Comparison of ENCODE assay signal across 14 cellular contexts in the genomic region with DNA sequence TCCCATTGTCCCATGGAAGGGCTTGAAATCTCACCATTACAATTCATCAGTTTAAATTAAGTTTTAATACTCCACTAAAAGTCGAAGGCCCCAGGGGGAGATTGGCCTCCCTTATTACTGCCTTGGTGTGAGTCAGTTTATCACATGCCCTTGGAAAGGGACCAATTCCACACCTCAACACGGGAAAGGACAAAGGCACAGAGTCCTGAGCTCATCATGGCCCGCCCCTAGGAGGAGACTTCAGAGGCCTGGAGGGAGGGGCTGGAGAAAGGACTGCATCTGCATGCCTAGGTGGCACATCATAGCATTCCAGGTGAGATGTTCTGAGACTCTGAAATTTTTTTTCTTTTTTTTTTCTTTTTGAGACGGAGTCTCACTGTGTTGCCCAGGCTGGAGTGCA. TPM values are rescaled to one million over a fixed set of nuclear protein-coding genes. Genes with fewer than 3 reads are reported as not detected.
DNase-seq lines count a peak whose midpoint lies in the region; ATAC-seq, FAIRE-seq and TF ChIP-seq lines count a peak whose summit lies in the region.
"Had no signal": no experiment of that assay in that cellular context is flagged by ENCODE, and none has a peak within 500 bp of the region (broad histone marks: within the 10 kb centered on the region; RNA-seq: fewer than 3 reads in every experiment).

No MANE protein-coding gene starts in this region.

- no peak overlapping the region for H3K27ac Mint-ChIP-seq in activated T-helper 17 cell treated with anti-CD3 and anti-CD28 coated beads, Interleukin-2, amount 50 U/mL, for 72 hours
- H3K27ac Mint-ChIP-seq: nephron progenitor cell had no signal

- no peak for TF ChIP-seq CTCF in A549 (IDR thresholded peaks at IDR 0.05)

- H4K20me1 ChIP-seq in GM23248 (ENCODE audit: insufficient read depth), result no peaks in the 10 kb centered on the region

- H3K36me3 Mint-ChIP-seq in activated T-helper 17 cell treated with anti-CD3 and anti-CD28 coated beads, Interleukin-2, amount 50 U/mL, for 72 hours (ENCODE audit: low read depth), result peaks cover 22% of the 10 kb centered on the region

- TF ChIP-seq POLR2A in A549 (IDR thresholded peaks at IDR 0.05; ENCODE audit: low read length), result no peak

- TF ChIP-seq RAD21 in A549 (conservative IDR thresholded peaks at IDR 0.05 in 1 of 2, IDR thresholded peaks at IDR 0.05 in 1 of 2), result no peak

- H3K27me3 ChIP-seq in GM23248 (replicated peaks; ENCODE audit: insufficient read depth), result no peaks in the 10 kb centered on the region

- H3K9ac ChIP-seq in GM23248, result no peak overlapping the region

- no peaks in the 10 kb centered on the region for H3K27me3 Mint-ChIP-seq in activated T-helper 17 cell treated with anti-CD3 and anti-CD28 coated beads, Interleukin-2, amount 50 U/mL, for 72 hours

- no peaks in the 10 kb centered on the region for H3K9me3 Mint-ChIP-seq in activated T-helper 17 cell treated with anti-CD3 and anti-CD28 coated beads, Interleukin-2, amount 50 U/mL, for 72 hours
- H3K9me3 Mint-ChIP-seq: nephron progenitor cell had no signal

- TF ChIP-seq EP300 in A549 (IDR thresholded peaks at IDR 0.05), result no peak

- peaks cover 10% of the 10 kb centered on the region for H3K4me1 Mint-ChIP-seq in activated T-helper 17 cell treated with anti-CD3 and anti-CD28 coated beads, Interleukin-2, amount 50 U/mL, for 72 hours

- in situ Hi-C loops in GM23248 (cut with MboI), result no loop called here

- peak; percentile 49 to 51 for DNase-seq in A549 (ENCODE audit: low read depth in 1 of 2, low spot score in 1 of 2)
- peak; percentile 30 for DNase-seq in GM23248
- DNase-seq in RKO (ENCODE audit: low spot score), result peak; percentile 40
- DNase-seq in iPS-NIHi11 (ENCODE audit: low spot score), result peak; percentile 77
- DNase-seq in NCI-H446 treated with DMSO at 0.1 percent for 48 hours (lab: John Stamatoyannopoulos, UW), result no peak
- no peak for DNase-seq in NCI-H2081 treated with DMSO at 0.1 percent for 48 hours (lab: John Stamatoyannopoulos, UW)
- DNase-seq: Kasumi-1; nephron progenitor cell; stimulated activated CD4-positive, alpha-beta T cell treated with anti-CD3 and anti-CD28 coated beads, Interleukin-1b, Interleukin-23, amount 100 ng/mL, for 48 hours had no signal

- no peaks in the 10 kb centered on the region for H3K9me2 ChIP-seq in GM23248 (ENCODE audit: insufficient read depth)

- CTCF ChIA-PET in A549 (lab: Yijun Ruan, JAX), result interaction anchor here (0.9 to 2.4 kb wide), 3 partner anchors 48 to 424 kb away, joined by 3 to 7 read pairs (median 3); a partner anchor contains a TSS

- no peaks in the 10 kb centered on the region for H3K79me2 ChIP-seq in GM23248 (ENCODE audit: insufficient read depth)

- FAIRE-seq in A549 (lab: Jason Lieb, UNC), result no peak
- FAIRE-seq: D721Med had no signal

- 54% methylated on average over 4 of the region's 4 CpGs for WGBS in A549 (ENCODE audit: missing lambda C conversion rate)
- WGBS in GM23248 (ENCODE audit: low coverage in 1 of 2, low lambda C conversion rate in 2 of 2, missing lambda C conversion rate in 2 of 2), 2 experiments, result 72 to 75% methylated on average over 4 of the region's 4 CpGs

- H3K4me3 Mint-ChIP-seq in activated T-helper 17 cell treated with anti-CD3 and anti-CD28 coated beads, Interleukin-2, amount 50 U/mL, for 72 hours, result no peak overlapping the region

- peak; percentile 36 to 74; a peak in 5 of 6 replicates for ATAC-seq in A549
- no peak for ATAC-seq in activated T-helper 17 cell treated with anti-CD3 and anti-CD28 coated beads, Interleukin-2, amount 50 U/mL, for 72 hours (replicated peaks)
- ATAC-seq in HG02973 (IDR thresholded peaks at IDR 0.05; ENCODE audit: unreplicated experiment), result no peak
- ATAC-seq: gastroesophageal sphincter had no signal

- H2AFZ ChIP-seq in GM23248, result no peak overlapping the region

- H3F3A ChIP-seq in GM23248 (ENCODE audit: insufficient read depth), result no peaks in the 10 kb centered on the region; the same call in 1 of the 2 replicates

- H3K4me3 ChIP-seq in A549 (no peak overlapping the region), GM23248 (no peak overlapping the region)
- H3K4me3 ChIP-seq: gastroesophageal sphincter, thoracic aorta had no signal

- POLR2A ChIA-PET in A549 (lab: Yijun Ruan, JAX), result no interaction called here

- no peaks in the 10 kb centered on the region for H3K36me3 ChIP-seq in GM23248 (ENCODE audit: low read depth)
- H3K36me3 ChIP-seq: gastroesophageal sphincter, thoracic aorta had no signal

- peak overlapping the region; percentile 51 to 69; a peak in 4 of 6 replicates for H3K27ac ChIP-seq in A549
- H3K27ac ChIP-seq in GM23248, result no peak overlapping the region
- H3K27ac ChIP-seq: gastroesophageal sphincter, thoracic aorta had no signal

- peak overlapping the region; percentile 33; the same call in 1 of the 3 replicates for H3K4me2 ChIP-seq in A549
- no peak overlapping the region for H3K4me2 ChIP-seq in GM23248 (ENCODE audit: unreplicated experiment)

- H3K9me3 ChIP-seq in A549 (no peaks in the 10 kb centered on the region), GM23248 (ENCODE audit: low read depth) (no peaks in the 10 kb centered on the region)
- H3K9me3 ChIP-seq: gastroesophageal sphincter, thoracic aorta had no signal

- peaks cover 22% of the 10 kb centered on the region for H3K4me1 ChIP-seq in A549
- peaks cover 12% of the 10 kb centered on the region for H3K4me1 ChIP-seq in GM23248 (ENCODE audit: insufficient read depth)

TF ChIP-seq in A549, 52 proteins besides CTCF, POLR2A, EP300 and RAD21:
- no peak for TF ChIP-seq HOXB5 (CRISPR knock-in tag; IDR thresholded peaks at IDR 0.05)
- no peak for TF ChIP-seq EHF (CRISPR knock-in tag; IDR thresholded peaks at IDR 0.05)
- TF ChIP-seq, protein P1, sequence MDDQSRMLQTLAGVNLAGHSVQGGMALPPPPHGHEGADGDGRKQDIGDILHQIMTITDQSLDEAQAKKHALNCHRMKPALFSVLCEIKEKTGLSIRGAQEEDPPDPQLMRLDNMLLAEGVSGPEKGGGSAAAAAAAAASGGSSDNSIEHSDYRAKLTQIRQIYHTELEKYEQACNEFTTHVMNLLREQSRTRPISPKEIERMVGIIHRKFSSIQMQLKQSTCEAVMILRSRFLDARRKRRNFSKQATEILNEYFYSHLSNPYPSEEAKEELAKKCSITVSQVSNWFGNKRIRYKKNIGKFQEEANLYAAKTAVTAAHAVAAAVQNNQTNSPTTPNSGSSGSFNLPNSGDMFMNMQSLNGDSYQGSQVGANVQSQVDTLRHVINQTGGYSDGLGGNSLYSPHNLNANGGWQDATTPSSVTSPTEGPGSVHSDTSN (IDR thresholded peaks at IDR 0.05), result no peak
- TF ChIP-seq, protein P2, sequence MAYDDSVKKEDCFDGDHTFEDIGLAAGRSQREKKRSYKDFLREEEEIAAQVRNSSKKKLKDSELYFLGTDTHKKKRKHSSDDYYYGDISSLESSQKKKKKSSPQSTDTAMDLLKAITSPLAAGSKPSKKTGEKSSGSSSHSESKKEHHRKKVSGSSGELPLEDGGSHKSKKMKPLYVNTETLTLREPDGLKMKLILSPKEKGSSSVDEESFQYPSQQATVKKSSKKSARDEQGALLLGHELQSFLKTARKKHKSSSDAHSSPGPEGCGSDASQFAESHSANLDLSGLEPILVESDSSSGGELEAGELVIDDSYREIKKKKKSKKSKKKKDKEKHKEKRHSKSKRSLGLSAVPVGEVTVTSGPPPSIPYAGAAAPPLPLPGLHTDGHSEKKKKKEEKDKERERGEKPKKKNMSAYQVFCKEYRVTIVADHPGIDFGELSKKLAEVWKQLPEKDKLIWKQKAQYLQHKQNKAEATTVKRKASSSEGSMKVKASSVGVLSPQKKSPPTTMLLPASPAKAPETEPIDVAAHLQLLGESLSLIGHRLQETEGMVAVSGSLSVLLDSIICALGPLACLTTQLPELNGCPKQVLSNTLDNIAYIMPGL (CRISPR knock-in tag; IDR thresholded peaks at IDR 0.05; ENCODE audit: borderline replicate concordance), result no peak

RNA-seq across cellular contexts. Expression of a gene that starts 2.8 kb away (rescaled TPM):
- polyA plus RNA-seq in A549 (2011; rRNA removed), result 27.0 and 57.4 TPM in 2 replicates
- 5.0 and 8.5 TPM in 2 replicates for polyA plus RNA-seq in A549 (2012; cell fraction: cytosol; rRNA removed)
- 5.9 and 6.6 TPM in 2 replicates for polyA plus RNA-seq in A549 (2012; cell fraction: nucleus; rRNA removed)
- 24.5 to 26.1 TPM (median 25.1 TPM) in 3 replicates for polyA plus RNA-seq in A549 (2017; fragmentation: RNase III; extraction: RNeasy Plus Mini Kit Qiagen cat#74134 plus additional on column Dnase treatment)
- 27.6 and 42.3 TPM in 2 replicates for polyA minus RNA-seq in A549 (2011; rRNA and poly(A)+ RNA removed)
- 62.8 and 101 TPM in 2 replicates for total RNA-seq in GM23248 (2014; rRNA removed; shearing (Covaris generic))
- polyA plus RNA-seq in GM23248 (2016; fragmentation: Nextera tagmentation; extraction: Ambion mirVana), result 23.1 and 24.5 TPM in 2 replicates
- 10 to 100 TPM; 39.7 to 70.3 TPM for total RNA-seq in activated T-helper 17 cell treated with anti-CD3 and anti-CD28 coated beads, Interleukin-2, amount 50 U/mL, for 72 hours

RNA-seq across cellular contexts. Expression of a gene that starts 48.4 kb away (rescaled TPM):
- polyA plus RNA-seq in A549 (2011; rRNA removed) (37.3 and 50.5 TPM in 2 replicates), A549 (2017; fragmentation: RNase III; extraction: RNeasy Plus Mini Kit Qiagen cat#74134 plus additional on column Dnase treatment) (32.2 to 35.8 TPM (median 32.9 TPM) in 3 replicates), GM23248 (2016; fragmentation: Nextera tagmentation; extraction: Ambion mirVana) (53.0 and 53.7 TPM in 2 replicates)
- 20.8 and 20.9 TPM in 2 replicates for polyA plus RNA-seq in A549 (2012; cell fraction: cytosol; rRNA removed)
- 4.7 and 5.6 TPM in 2 replicates for polyA plus RNA-seq in A549 (2012; cell fraction: nucleus; rRNA removed)
- 2.7 TPM in 2 replicates for polyA minus RNA-seq in A549 (2011; rRNA and poly(A)+ RNA removed)
- total RNA-seq in GM23248 (2014; rRNA removed; shearing (Covaris generic)), result 24.3 and 35.6 TPM in 2 replicates
- 10 to 100 TPM; 21.8 to 33.7 TPM for total RNA-seq in activated T-helper 17 cell treated with anti-CD3 and anti-CD28 coated beads, Interleukin-2, amount 50 U/mL, for 72 hours

Comparison
In these comparisons a context has a peak if more than half of its experiments do, and no peak if none do; other contexts are left out.
1. ATAC-seq: peak in A549 (2 of 2); none in activated T-helper 17 cell treated with anti-CD3 and anti-CD28 coated beads, Interleukin-2, amount 50 U/mL, for 72 hours (single experiment) and HG02973 (single experiment).
2. DNase-seq: peak in A549 (2 of 2), GM23248 (single experiment), RKO (single experiment) and iPS-NIHi11 (single experiment); none in NCI-H446 treated with DMSO at 0.1 percent for 48 hours (single experiment) and NCI-H2081 treated with DMSO at 0.1 percent for 48 hours (single experiment).